In the genomic region with DNA sequence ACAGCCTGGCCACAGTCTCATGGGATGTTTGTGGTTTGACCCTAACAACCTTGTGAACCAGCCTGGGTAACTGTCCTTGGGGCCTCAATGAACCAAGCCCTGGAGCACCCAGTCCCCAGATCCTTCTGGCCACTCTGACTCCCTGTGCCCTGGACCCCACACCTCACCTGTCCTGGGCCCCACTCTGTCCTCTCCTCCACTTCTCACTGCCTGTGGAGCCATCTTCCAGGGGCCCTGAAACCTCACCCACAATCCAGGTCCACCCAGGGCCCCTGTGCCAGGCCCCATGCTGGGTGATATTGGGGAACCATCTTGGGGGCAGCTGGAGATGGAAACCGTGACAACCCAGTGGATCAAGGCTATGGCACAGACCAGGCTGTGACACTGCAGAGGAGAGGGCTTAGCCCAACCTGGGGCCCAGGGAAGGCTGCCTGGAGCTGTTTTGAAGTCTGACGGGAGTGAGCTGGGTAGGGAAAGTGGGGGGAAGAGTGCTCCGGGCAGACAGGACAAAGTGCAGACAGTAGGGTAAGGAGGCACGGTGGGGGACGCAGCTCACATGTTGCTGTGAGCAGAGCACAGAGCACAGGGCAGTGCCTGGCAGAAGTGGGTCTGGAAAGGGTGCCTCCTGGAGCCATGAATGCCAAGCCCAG, we compare ENCODE assay signal across 2 cellular contexts.
TF ChIP-seq lines count a peak whose summit lies in the region.

No MANE protein-coding gene starts in this region.

TF ChIP-seq in K562, 482 proteins besides CTCF, POLR2A, EP300 and RAD21:
- no peak for TF ChIP-seq CC2D1A (IDR thresholded peaks at IDR 0.05)
- TF ChIP-seq, protein P1, sequence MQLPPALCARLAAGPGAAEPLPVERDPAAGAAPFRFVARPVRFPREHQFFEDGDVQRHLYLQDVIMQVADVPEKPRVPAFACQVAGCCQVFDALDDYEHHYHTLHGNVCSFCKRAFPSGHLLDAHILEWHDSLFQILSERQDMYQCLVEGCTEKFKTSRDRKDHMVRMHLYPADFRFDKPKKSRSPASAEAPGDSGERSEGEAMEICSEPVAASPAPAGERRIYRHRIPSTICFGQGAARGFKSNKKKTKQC (CRISPR knock-in tag; IDR thresholded peaks at IDR 0.05) = 0 out of 2 replicates have a peak, but pooled peaks have one; percentile 21

TF ChIP-seq in HepG2, 621 proteins besides CTCF, POLR2A, EP300 and RAD21:
- TF ChIP-seq NCOA5 (CRISPR knock-in tag; IDR thresholded peaks at IDR 0.05) (no peak), RFX5 (IDR thresholded peaks at IDR 0.05; ENCODE audit: low read depth, low read length) (no peak), CAMTA2 (CRISPR knock-in tag; IDR thresholded peaks at IDR 0.05; ENCODE audit: borderline replicate concordance) (no peak), ZNF292 (CRISPR knock-in tag; IDR thresholded peaks at IDR 0.05; ENCODE audit: borderline replicate concordance, low read depth) (peak; percentile 53; the same call in 1 of the 2 replicates), HNF4A (CRISPR knock-in tag; IDR thresholded peaks at IDR 0.05) (peak; percentile 25; the same call in 1 of the 2 replicates), ZNF7 (CRISPR knock-in tag; IDR thresholded peaks at IDR 0.05) (0 out of 2 replicates have a peak, but pooled peaks have one; percentile 35), MZF1 (CRISPR knock-in tag; IDR thresholded peaks at IDR 0.05; ENCODE audit: borderline replicate concordance) (no peak), ATM (IDR thresholded peaks at IDR 0.05; ENCODE audit: borderline replicate concordance) (no peak), MYC (CRISPR knock-in tag; IDR thresholded peaks at IDR 0.05; ENCODE audit: borderline replicate concordance) (0 out of 2 replicates have a peak, but pooled peaks have one; percentile 13), DNMT3B (CRISPR knock-in tag; conservative IDR thresholded peaks at IDR 0.05) (no peak), ZBTB21 (CRISPR knock-in tag; IDR thresholded peaks at IDR 0.05) (no peak), ZNF326 (CRISPR knock-in tag; IDR thresholded peaks at IDR 0.05; ENCODE audit: borderline replicate concordance) (no peak), SRSF9 (IDR thresholded peaks at IDR 0.05; ENCODE audit: borderline replicate concordance, insufficient read depth, low read depth, low read length, poor library complexity, severe bottlenecking) (no peak), ZNF543 (CRISPR knock-in tag; IDR thresholded peaks at IDR 0.05) (no peak)
- TF ChIP-seq, protein P2, sequence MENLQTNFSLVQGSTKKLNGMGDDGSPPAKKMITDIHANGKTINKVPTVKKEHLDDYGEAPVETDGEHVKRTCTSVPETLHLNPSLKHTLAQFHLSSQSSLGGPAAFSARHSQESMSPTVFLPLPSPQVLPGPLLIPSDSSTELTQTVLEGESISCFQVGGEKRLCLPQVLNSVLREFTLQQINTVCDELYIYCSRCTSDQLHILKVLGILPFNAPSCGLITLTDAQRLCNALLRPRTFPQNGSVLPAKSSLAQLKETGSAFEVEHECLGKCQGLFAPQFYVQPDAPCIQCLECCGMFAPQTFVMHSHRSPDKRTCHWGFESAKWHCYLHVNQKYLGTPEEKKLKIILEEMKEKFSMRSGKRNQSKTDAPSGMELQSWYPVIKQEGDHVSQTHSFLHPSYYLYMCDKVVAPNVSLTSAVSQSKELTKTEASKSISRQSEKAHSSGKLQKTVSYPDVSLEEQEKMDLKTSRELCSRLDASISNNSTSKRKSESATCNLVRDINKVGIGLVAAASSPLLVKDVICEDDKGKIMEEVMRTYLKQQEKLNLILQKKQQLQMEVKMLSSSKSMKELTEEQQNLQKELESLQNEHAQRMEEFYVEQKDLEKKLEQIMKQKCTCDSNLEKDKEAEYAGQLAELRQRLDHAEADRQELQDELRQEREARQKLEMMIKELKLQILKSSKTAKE (CRISPR knock-in tag; IDR thresholded peaks at IDR 0.05; ENCODE audit: borderline replicate concordance) = no peak
- TF ChIP-seq, protein P3, sequence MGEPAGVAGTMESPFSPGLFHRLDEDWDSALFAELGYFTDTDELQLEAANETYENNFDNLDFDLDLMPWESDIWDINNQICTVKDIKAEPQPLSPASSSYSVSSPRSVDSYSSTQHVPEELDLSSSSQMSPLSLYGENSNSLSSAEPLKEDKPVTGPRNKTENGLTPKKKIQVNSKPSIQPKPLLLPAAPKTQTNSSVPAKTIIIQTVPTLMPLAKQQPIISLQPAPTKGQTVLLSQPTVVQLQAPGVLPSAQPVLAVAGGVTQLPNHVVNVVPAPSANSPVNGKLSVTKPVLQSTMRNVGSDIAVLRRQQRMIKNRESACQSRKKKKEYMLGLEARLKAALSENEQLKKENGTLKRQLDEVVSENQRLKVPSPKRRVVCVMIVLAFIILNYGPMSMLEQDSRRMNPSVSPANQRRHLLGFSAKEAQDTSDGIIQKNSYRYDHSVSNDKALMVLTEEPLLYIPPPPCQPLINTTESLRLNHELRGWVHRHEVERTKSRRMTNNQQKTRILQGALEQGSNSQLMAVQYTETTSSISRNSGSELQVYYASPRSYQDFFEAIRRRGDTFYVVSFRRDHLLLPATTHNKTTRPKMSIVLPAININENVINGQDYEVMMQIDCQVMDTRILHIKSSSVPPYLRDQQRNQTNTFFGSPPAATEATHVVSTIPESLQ (CRISPR knock-in tag; conservative IDR thresholded peaks at IDR 0.05) = no peak
